Comparison of ENCODE assay signal across 8 cellular contexts in genomic region chr1:247390116-247390791, GRCh38.
A peak's percentile ranks its signal among the peaks of the same experiment; 100 is the strongest.
DNase-seq lines count a peak whose midpoint lies in the region; ATAC-seq, FAIRE-seq and TF ChIP-seq lines count a peak whose summit lies in the region.

No MANE protein-coding gene starts in this region.

- ATAC-seq in GM21526 (IDR thresholded peaks at IDR 0.05; ENCODE audit: low FRiP score, unreplicated experiment): peak; percentile 100

- peak; percentile 89 for DNase-seq in D721Med (ENCODE audit: insufficient read length, low spot score)
- peak; percentile 84 for DNase-seq in HTR-8/SVneo (ENCODE audit: insufficient read length, low spot score)
- peak; percentile 86 for DNase-seq in NOMO-1 treated with dmso at 0.1 percent for 144 hours (lab: John Stamatoyannopoulos, UW; ENCODE audit: unreplicated experiment)
- DNase-seq in activated CD8-positive, alpha-beta memory T cell treated with anti-CD3 and anti-CD28 coated beads for 4 hours (ENCODE audit: low read depth in 2 of 2): peak; percentile 65 to 70
- DNase-seq in epidermal melanocyte (ENCODE audit: insufficient read length, low spot score): peak; percentile 85
- DNase-seq in stimulated activated CD8-positive, alpha-beta memory T cell treated with anti-CD3 and anti-CD28 coated beads, Interleukin-4, amount 100 ng/mL, for 4 hours (ENCODE audit: low read depth in 2 of 2, low spot score in 1 of 2): peak; percentile 65 to 73

- H3K4me1 ChIP-seq in mucosa of rectum (ENCODE audit: control insufficient read depth in 2 of 2, insufficient read depth in 2 of 2, low read length in 2 of 2): no peaks in the 10 kb centered on the region

- peak overlapping the region; percentile 36 to 39 for H3K9ac ChIP-seq in mucosa of rectum (ENCODE audit: low read depth in 1 of 2, low read length in 2 of 2)

- TF ChIP-seq CTCF in D721Med (IDR thresholded peaks at IDR 0.05; ENCODE audit: insufficient read depth, missing control alignments): peak; percentile 97

- peak overlapping the region in 1 of 2 donors; percentile 57 for H3K27ac ChIP-seq in mucosa of rectum (ENCODE audit: low read depth in 2 of 2, low read length in 2 of 2)

- H3K9me3 ChIP-seq in mucosa of rectum (ENCODE audit: control insufficient read depth in 2 of 2, low read length in 2 of 2): no peaks in the 10 kb centered on the region

- H3K4me3 ChIP-seq in mucosa of rectum (ENCODE audit: low read length in 2 of 2): peak overlapping the region; percentile 52 to 59

- FAIRE-seq in D721Med (lab: Jason Lieb, UNC) (no peak), HTR-8/SVneo (lab: Jason Lieb, UNC) (no peak)

- no peaks in the 10 kb centered on the region for H3K36me3 ChIP-seq in mucosa of rectum (ENCODE audit: control insufficient read depth in 2 of 2, insufficient read depth in 2 of 2, low read length in 2 of 2)

- H3K27me3 ChIP-seq in mucosa of rectum (ENCODE audit: control insufficient read depth in 2 of 2, insufficient read depth in 2 of 2, low read length in 2 of 2): no peaks in the 10 kb centered on the region
